In genomic region chr12:112063264-112063663, GRCh38 we compare ENCODE assay signal across 1 cellular context.
TF ChIP-seq lines count a peak whose summit lies in the region.

No MANE protein-coding gene starts in this region.

TF ChIP-seq in K562, 482 proteins besides CTCF, POLR2A, EP300 and RAD21:
- TF ChIP-seq ZNF354B (CRISPR knock-in tag; IDR thresholded peaks at IDR 0.05) (no peak), ZNF316 (IDR thresholded peaks at IDR 0.05) (peak; percentile 72), C11orf30 (IDR thresholded peaks at IDR 0.05; ENCODE audit: low read depth) (peak; percentile 50), RERE (CRISPR knock-in tag; IDR thresholded peaks at IDR 0.05; ENCODE audit: borderline replicate concordance) (no peak), MCM5 (IDR thresholded peaks at IDR 0.05; ENCODE audit: low read depth) (no peak), CBFA2T2 (conservative IDR thresholded peaks at IDR 0.05) (no peak), MAFF (IDR thresholded peaks at IDR 0.05; ENCODE audit: low read length) (0 out of 2 replicates have a peak, but pooled peaks have one; percentile 19), TRIM28 (IDR thresholded peaks at IDR 0.05) (no peak), MAFG (tag; conservative IDR thresholded peaks at IDR 0.05) (peak; percentile 33; the same call in 1 of the 2 replicates), VEZF1 (CRISPR knock-in tag; IDR thresholded peaks at IDR 0.05) (no peak), E4F1 (CRISPR knock-in tag; IDR thresholded peaks at IDR 0.05; ENCODE audit: borderline replicate concordance) (no peak), BACH1 (tag; IDR thresholded peaks at IDR 0.05) (no peak), ESRRB (CRISPR knock-in tag; IDR thresholded peaks at IDR 0.05; ENCODE audit: borderline replicate concordance) (no peak)
